In genomic region chr17:62964506-62964905, GRCh38 we compare ENCODE assay signal across 14 cellular contexts.
"Had no signal": no experiment of that assay in that cellular context is flagged by ENCODE, and none has a peak within 500 bp of the region (broad histone marks: within the 10 kb centered on the region; RNA-seq: fewer than 3 reads in every experiment).

No MANE protein-coding gene starts in this region.

- H3K36me3 Mint-ChIP-seq: activated naive CD8-positive, alpha-beta T cell treated with anti-CD3 and anti-CD28 coated beads, Interleukin-2, amount 10 ng/mL, durations not matched to agents 7 days and 5 days; WTC11 had no signal

- ATAC-seq: WTC11 had no signal

- H3K27ac ChIP-seq: epithelial cell of prostate had no signal

- H3K9me3 Mint-ChIP-seq: activated naive CD8-positive, alpha-beta T cell treated with anti-CD3 and anti-CD28 coated beads, Interleukin-2, amount 10 ng/mL, durations not matched to agents 7 days and 5 days; activated T-cell treated with anti-CD3 and anti-CD28 coated beads, Interleukin-2, amount 50 U/mL, for 72 hours; WTC11 had no signal

- DNase-seq: activated CD4-positive, alpha-beta T cell treated with anti-CD3 and anti-CD28 coated beads for 4 hours; activated CD8-positive, alpha-beta memory T cell treated with anti-CD3 and anti-CD28 coated beads, Interleukin-2, amount 50 U/mL, for 4 hours; activated CD8-positive, alpha-beta T cell treated with anti-CD3 and anti-CD28 coated beads, Interleukin-2, amount 10 ng/mL, durations not matched to agents 7 days and 5 days; activated naive CD8-positive, alpha-beta T cell treated with anti-CD3 and anti-CD28 coated beads, Interleukin-2, amount 10 ng/mL, durations not matched to agents 7 days and 5 days; activated T-cell treated with anti-CD3 and anti-CD28 coated beads, Interleukin-2, amount 50 U/mL, for 72 hours; aorta; nucleus accumbens; stimulated activated CD4-positive, alpha-beta T cell treated with anti-CD3 and anti-CD28 coated beads, Interleukin-15, amount 100 ng/mL, for 24 hours; stimulated activated CD4-positive, alpha-beta T cell treated with anti-CD3 and anti-CD28 coated beads, Interleukin-4, amount 100 ng/mL, for 24 hours; T-helper 2 cell had no signal

- H3K27ac Mint-ChIP-seq: WTC11 had no signal

- FAIRE-seq: bronchial epithelial cell, frontal cortex had no signal
